ENCODE assay signal across 1 cellular context in the genomic region with DNA sequence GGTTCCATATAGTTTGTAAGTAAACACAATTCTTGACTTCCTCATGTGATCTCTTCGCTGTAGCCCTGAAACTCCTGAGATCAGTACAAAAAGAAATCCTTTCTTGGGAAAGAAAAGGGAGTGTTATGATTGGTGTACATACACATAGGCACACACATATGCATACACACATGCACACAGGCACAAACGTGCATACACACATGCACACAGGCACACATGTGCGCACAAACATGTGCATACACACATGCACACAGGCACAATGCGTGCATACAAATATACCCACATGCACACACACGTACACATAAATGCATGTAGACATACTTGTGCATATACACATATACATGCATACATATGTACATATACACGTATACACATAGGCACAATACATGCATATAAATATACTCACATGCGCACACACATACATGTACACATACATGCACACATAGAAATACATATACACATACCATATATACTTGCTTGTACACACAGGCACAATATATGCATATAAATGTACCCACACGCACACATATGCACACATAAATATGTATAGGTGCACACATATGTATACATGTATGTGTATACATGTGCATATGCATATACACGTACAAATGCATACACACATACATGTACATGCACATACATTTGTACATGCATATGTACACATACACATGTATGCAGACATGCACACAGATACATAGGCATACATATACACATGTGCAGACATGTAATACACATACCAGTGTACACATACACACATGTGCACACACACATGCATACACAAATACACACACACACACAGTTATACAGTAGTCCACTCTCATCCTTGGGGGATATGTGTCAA.
TF ChIP-seq lines count a peak whose summit lies in the region.

No MANE protein-coding gene starts in this region.

TF ChIP-seq in K562, 482 proteins besides CTCF, POLR2A, EP300 and RAD21:
- TF ChIP-seq TRIM28 (IDR thresholded peaks at IDR 0.05) (no peak), SMAD2 (IDR thresholded peaks at IDR 0.05; ENCODE audit: low read depth, low read length) (no peak), PHF20 (IDR thresholded peaks at IDR 0.05; ENCODE audit: partially characterized antibody) (peak; percentile 71), POLR3G (IDR thresholded peaks at IDR 0.05; ENCODE audit: extremely low read depth, insufficient read length, insufficient replicate concordance) (no peak), SAFB2 (IDR thresholded peaks at IDR 0.05; ENCODE audit: borderline replicate concordance, low read depth, low read length, severe bottlenecking) (no peak), RBM22 (IDR thresholded peaks at IDR 0.05; ENCODE audit: low read depth, low read length, poor library complexity, severe bottlenecking) (no peak), WHSC1 (IDR thresholded peaks at IDR 0.05; ENCODE audit: low read length) (peak; percentile 71), KDM1A (IDR thresholded peaks at IDR 0.05) (peak; percentile 25 to 99; a peak in 3 of 4 replicates), OTX1 (CRISPR knock-in tag; IDR thresholded peaks at IDR 0.05) (no peak), PCBP2 (IDR thresholded peaks at IDR 0.05; ENCODE audit: low read depth, low read length, poor library complexity, severe bottlenecking) (no peak), HDAC3 (IDR thresholded peaks at IDR 0.05; ENCODE audit: borderline replicate concordance, partially characterized antibody) (peak; percentile 17), GABPB1 (CRISPR knock-in tag; IDR thresholded peaks at IDR 0.05) (0 out of 2 replicates have a peak, but pooled peaks have one; percentile 11), SMARCB1 (IDR thresholded peaks at IDR 0.05; ENCODE audit: insufficient read length, low read depth) (no peak), NCOR1 (IDR thresholded peaks at IDR 0.05) (peak; percentile 50; the same call in 1 of the 2 replicates), CBFA2T3 (IDR thresholded peaks at IDR 0.05) (peak; percentile 40), PHTF2 (CRISPR knock-in tag; IDR thresholded peaks at IDR 0.05) (0 out of 2 replicates have a peak, but pooled peaks have one; percentile 30), ARID2 (IDR thresholded peaks at IDR 0.05) (peak; percentile 96), HOXB6 (CRISPR knock-in tag; IDR thresholded peaks at IDR 0.05; ENCODE audit: borderline replicate concordance) (0 out of 2 replicates have a peak, but pooled peaks have one; percentile 43)
- TF ChIP-seq, protein P1, sequence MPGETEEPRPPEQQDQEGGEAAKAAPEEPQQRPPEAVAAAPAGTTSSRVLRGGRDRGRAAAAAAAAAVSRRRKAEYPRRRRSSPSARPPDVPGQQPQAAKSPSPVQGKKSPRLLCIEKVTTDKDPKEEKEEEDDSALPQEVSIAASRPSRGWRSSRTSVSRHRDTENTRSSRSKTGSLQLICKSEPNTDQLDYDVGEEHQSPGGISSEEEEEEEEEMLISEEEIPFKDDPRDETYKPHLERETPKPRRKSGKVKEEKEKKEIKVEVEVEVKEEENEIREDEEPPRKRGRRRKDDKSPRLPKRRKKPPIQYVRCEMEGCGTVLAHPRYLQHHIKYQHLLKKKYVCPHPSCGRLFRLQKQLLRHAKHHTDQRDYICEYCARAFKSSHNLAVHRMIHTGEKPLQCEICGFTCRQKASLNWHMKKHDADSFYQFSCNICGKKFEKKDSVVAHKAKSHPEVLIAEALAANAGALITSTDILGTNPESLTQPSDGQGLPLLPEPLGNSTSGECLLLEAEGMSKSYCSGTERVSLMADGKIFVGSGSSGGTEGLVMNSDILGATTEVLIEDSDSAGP (CRISPR knock-in tag; IDR thresholded peaks at IDR 0.05): 0 out of 2 replicates have a peak, but pooled peaks have one; percentile 46
- TF ChIP-seq, protein P2, sequence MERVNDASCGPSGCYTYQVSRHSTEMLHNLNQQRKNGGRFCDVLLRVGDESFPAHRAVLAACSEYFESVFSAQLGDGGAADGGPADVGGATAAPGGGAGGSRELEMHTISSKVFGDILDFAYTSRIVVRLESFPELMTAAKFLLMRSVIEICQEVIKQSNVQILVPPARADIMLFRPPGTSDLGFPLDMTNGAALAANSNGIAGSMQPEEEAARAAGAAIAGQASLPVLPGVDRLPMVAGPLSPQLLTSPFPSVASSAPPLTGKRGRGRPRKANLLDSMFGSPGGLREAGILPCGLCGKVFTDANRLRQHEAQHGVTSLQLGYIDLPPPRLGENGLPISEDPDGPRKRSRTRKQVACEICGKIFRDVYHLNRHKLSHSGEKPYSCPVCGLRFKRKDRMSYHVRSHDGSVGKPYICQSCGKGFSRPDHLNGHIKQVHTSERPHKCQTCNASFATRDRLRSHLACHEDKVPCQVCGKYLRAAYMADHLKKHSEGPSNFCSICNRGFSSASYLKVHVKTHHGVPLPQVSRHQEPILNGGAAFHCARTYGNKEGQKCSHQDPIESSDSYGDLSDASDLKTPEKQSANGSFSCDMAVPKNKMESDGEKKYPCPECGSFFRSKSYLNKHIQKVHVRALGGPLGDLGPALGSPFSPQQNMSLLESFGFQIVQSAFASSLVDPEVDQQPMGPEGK (CRISPR knock-in tag; IDR thresholded peaks at IDR 0.05; ENCODE audit: borderline replicate concordance): no peak
- TF ChIP-seq, protein P3, sequence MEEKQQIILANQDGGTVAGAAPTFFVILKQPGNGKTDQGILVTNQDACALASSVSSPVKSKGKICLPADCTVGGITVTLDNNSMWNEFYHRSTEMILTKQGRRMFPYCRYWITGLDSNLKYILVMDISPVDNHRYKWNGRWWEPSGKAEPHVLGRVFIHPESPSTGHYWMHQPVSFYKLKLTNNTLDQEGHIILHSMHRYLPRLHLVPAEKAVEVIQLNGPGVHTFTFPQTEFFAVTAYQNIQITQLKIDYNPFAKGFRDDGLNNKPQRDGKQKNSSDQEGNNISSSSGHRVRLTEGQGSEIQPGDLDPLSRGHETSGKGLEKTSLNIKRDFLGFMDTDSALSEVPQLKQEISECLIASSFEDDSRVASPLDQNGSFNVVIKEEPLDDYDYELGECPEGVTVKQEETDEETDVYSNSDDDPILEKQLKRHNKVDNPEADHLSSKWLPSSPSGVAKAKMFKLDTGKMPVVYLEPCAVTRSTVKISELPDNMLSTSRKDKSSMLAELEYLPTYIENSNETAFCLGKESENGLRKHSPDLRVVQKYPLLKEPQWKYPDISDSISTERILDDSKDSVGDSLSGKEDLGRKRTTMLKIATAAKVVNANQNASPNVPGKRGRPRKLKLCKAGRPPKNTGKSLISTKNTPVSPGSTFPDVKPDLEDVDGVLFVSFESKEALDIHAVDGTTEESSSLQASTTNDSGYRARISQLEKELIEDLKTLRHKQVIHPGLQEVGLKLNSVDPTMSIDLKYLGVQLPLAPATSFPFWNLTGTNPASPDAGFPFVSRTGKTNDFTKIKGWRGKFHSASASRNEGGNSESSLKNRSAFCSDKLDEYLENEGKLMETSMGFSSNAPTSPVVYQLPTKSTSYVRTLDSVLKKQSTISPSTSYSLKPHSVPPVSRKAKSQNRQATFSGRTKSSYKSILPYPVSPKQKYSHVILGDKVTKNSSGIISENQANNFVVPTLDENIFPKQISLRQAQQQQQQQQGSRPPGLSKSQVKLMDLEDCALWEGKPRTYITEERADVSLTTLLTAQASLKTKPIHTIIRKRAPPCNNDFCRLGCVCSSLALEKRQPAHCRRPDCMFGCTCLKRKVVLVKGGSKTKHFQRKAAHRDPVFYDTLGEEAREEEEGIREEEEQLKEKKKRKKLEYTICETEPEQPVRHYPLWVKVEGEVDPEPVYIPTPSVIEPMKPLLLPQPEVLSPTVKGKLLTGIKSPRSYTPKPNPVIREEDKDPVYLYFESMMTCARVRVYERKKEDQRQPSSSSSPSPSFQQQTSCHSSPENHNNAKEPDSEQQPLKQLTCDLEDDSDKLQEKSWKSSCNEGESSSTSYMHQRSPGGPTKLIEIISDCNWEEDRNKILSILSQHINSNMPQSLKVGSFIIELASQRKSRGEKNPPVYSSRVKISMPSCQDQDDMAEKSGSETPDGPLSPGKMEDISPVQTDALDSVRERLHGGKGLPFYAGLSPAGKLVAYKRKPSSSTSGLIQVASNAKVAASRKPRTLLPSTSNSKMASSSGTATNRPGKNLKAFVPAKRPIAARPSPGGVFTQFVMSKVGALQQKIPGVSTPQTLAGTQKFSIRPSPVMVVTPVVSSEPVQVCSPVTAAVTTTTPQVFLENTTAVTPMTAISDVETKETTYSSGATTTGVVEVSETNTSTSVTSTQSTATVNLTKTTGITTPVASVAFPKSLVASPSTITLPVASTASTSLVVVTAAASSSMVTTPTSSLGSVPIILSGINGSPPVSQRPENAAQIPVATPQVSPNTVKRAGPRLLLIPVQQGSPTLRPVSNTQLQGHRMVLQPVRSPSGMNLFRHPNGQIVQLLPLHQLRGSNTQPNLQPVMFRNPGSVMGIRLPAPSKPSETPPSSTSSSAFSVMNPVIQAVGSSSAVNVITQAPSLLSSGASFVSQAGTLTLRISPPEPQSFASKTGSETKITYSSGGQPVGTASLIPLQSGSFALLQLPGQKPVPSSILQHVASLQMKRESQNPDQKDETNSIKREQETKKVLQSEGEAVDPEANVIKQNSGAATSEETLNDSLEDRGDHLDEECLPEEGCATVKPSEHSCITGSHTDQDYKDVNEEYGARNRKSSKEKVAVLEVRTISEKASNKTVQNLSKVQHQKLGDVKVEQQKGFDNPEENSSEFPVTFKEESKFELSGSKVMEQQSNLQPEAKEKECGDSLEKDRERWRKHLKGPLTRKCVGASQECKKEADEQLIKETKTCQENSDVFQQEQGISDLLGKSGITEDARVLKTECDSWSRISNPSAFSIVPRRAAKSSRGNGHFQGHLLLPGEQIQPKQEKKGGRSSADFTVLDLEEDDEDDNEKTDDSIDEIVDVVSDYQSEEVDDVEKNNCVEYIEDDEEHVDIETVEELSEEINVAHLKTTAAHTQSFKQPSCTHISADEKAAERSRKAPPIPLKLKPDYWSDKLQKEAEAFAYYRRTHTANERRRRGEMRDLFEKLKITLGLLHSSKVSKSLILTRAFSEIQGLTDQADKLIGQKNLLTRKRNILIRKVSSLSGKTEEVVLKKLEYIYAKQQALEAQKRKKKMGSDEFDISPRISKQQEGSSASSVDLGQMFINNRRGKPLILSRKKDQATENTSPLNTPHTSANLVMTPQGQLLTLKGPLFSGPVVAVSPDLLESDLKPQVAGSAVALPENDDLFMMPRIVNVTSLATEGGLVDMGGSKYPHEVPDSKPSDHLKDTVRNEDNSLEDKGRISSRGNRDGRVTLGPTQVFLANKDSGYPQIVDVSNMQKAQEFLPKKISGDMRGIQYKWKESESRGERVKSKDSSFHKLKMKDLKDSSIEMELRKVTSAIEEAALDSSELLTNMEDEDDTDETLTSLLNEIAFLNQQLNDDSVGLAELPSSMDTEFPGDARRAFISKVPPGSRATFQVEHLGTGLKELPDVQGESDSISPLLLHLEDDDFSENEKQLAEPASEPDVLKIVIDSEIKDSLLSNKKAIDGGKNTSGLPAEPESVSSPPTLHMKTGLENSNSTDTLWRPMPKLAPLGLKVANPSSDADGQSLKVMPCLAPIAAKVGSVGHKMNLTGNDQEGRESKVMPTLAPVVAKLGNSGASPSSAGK (IDR thresholded peaks at IDR 0.05): 0 out of 2 replicates have a peak, but pooled peaks have one; percentile 10
- TF ChIP-seq, protein P4, sequence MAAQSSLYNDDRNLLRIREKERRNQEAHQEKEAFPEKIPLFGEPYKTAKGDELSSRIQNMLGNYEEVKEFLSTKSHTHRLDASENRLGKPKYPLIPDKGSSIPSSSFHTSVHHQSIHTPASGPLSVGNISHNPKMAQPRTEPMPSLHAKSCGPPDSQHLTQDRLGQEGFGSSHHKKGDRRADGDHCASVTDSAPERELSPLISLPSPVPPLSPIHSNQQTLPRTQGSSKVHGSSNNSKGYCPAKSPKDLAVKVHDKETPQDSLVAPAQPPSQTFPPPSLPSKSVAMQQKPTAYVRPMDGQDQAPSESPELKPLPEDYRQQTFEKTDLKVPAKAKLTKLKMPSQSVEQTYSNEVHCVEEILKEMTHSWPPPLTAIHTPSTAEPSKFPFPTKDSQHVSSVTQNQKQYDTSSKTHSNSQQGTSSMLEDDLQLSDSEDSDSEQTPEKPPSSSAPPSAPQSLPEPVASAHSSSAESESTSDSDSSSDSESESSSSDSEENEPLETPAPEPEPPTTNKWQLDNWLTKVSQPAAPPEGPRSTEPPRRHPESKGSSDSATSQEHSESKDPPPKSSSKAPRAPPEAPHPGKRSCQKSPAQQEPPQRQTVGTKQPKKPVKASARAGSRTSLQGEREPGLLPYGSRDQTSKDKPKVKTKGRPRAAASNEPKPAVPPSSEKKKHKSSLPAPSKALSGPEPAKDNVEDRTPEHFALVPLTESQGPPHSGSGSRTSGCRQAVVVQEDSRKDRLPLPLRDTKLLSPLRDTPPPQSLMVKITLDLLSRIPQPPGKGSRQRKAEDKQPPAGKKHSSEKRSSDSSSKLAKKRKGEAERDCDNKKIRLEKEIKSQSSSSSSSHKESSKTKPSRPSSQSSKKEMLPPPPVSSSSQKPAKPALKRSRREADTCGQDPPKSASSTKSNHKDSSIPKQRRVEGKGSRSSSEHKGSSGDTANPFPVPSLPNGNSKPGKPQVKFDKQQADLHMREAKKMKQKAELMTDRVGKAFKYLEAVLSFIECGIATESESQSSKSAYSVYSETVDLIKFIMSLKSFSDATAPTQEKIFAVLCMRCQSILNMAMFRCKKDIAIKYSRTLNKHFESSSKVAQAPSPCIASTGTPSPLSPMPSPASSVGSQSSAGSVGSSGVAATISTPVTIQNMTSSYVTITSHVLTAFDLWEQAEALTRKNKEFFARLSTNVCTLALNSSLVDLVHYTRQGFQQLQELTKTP (IDR thresholded peaks at IDR 0.05; ENCODE audit: low read depth in 1 of 2, partially characterized antibody in 2 of 2): peak in 1 of 2 experiments; percentile 65
- TF ChIP-seq, protein P5, sequence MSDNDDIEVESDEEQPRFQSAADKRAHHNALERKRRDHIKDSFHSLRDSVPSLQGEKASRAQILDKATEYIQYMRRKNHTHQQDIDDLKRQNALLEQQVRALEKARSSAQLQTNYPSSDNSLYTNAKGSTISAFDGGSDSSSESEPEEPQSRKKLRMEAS (CRISPR knock-in tag; IDR thresholded peaks at IDR 0.05): peak; percentile 40; the same call in 1 of the 2 replicates
